Comparison of ENCODE assay signal across 12 cellular contexts in genomic region chr5:119385136-119386128, GRCh38. TPM values are rescaled to one million over a fixed set of nuclear protein-coding genes. Genes with fewer than 3 reads are reported as not detected.
DNase-seq lines count a peak whose midpoint lies in the region; ATAC-seq and FAIRE-seq lines count a peak whose summit lies in the region.
"Had no signal": no experiment of that assay in that cellular context is flagged by ENCODE, and none has a peak within 500 bp of the region (broad histone marks: within the 10 kb centered on the region; RNA-seq: fewer than 3 reads in every experiment).

No MANE protein-coding gene starts in this region.

- no peaks in the 10 kb centered on the region for H3K27me3 Mint-ChIP-seq in activated naive CD4-positive, alpha-beta T cell treated with anti-CD3 and anti-CD28 coated beads, Interleukin-2, amount 50 U/mL, for 24 hours
- no peaks in the 10 kb centered on the region for H3K27me3 Mint-ChIP-seq in activated naive CD8-positive, alpha-beta T cell treated with anti-CD3 and anti-CD28 coated beads for 36 hours

- peaks cover 16% of the 10 kb centered on the region for H3K4me1 ChIP-seq in stomach smooth muscle (ENCODE audit: control insufficient read depth, insufficient read depth, low read length)

- FAIRE-seq in HTR-8/SVneo (lab: Jason Lieb, UNC), result no peak
- FAIRE-seq: kidney had no signal

- H3K9me3 ChIP-seq in stomach smooth muscle (ENCODE audit: control insufficient read depth in 2 of 2, low read length in 2 of 2), result no peaks in the 10 kb centered on the region
- H3K9me3 ChIP-seq: thoracic aorta had no signal

- no peaks in the 10 kb centered on the region for H3K36me3 ChIP-seq in stomach smooth muscle (ENCODE audit: control insufficient read depth in 2 of 2, insufficient read depth in 2 of 2, low read length in 2 of 2)
- H3K36me3 ChIP-seq: thoracic aorta had no signal

- peaks cover 48% of the 10 kb centered on the region for H3K36me3 Mint-ChIP-seq in activated naive CD4-positive, alpha-beta T cell treated with anti-CD3 and anti-CD28 coated beads, Interleukin-2, amount 50 U/mL, for 24 hours
- H3K36me3 Mint-ChIP-seq in activated naive CD8-positive, alpha-beta T cell treated with anti-CD3 and anti-CD28 coated beads for 36 hours, result peaks cover 66% of the 10 kb centered on the region

- H3K27ac Mint-ChIP-seq in activated naive CD4-positive, alpha-beta T cell treated with anti-CD3 and anti-CD28 coated beads, Interleukin-2, amount 50 U/mL, for 24 hours, result peak overlapping the region; percentile 98
- H3K27ac Mint-ChIP-seq in activated naive CD8-positive, alpha-beta T cell treated with anti-CD3 and anti-CD28 coated beads for 36 hours, result peak overlapping the region; percentile 87

- H3K27ac ChIP-seq in stomach smooth muscle (ENCODE audit: low read length), result peak overlapping the region; percentile 43

- no peaks in the 10 kb centered on the region for H3K27me3 ChIP-seq in stomach smooth muscle (ENCODE audit: control insufficient read depth in 1 of 2, insufficient read depth in 2 of 2, low read length in 2 of 2)

- H3K4me3 Mint-ChIP-seq in activated naive CD4-positive, alpha-beta T cell treated with anti-CD3 and anti-CD28 coated beads, Interleukin-2, amount 50 U/mL, for 24 hours, result peak overlapping the region; percentile 63
- no peak overlapping the region for H3K4me3 Mint-ChIP-seq in activated naive CD8-positive, alpha-beta T cell treated with anti-CD3 and anti-CD28 coated beads for 36 hours

- no peak overlapping the region for H3K9ac ChIP-seq in stomach smooth muscle (ENCODE audit: low read length in 2 of 2)

- no peak for DNase-seq in activated naive CD4-positive, alpha-beta T cell (lab: John Stamatoyannopoulos, UW)
- no peak for DNase-seq in activated naive CD8-positive, alpha-beta T cell treated with anti-CD3 and anti-CD28 coated beads for 36 hours
- DNase-seq in HTR-8/SVneo (ENCODE audit: insufficient read length, low spot score) (no peak), NCI-H1092 (lab: John Stamatoyannopoulos, UW) (no peak)
- no peak for DNase-seq in effector CD4-positive, alpha-beta T cell
- DNase-seq: KBM-7, kidney had no signal

- H3K4me3 ChIP-seq in stomach smooth muscle (ENCODE audit: low read length in 2 of 2), result no peak overlapping the region
- H3K4me3 ChIP-seq: skin epidermis, thoracic aorta had no signal

- ATAC-seq in HG03064 (IDR thresholded peaks at IDR 0.05; ENCODE audit: low read depth, unreplicated experiment), result peak; percentile 49

- peaks cover 92% of the 10 kb centered on the region for H3K4me1 Mint-ChIP-seq in activated naive CD4-positive, alpha-beta T cell treated with anti-CD3 and anti-CD28 coated beads, Interleukin-2, amount 50 U/mL, for 24 hours
- H3K4me1 Mint-ChIP-seq in activated naive CD8-positive, alpha-beta T cell treated with anti-CD3 and anti-CD28 coated beads for 36 hours, result peaks cover 79% of the 10 kb centered on the region

- H3K9me3 Mint-ChIP-seq in activated naive CD4-positive, alpha-beta T cell treated with anti-CD3 and anti-CD28 coated beads, Interleukin-2, amount 50 U/mL, for 24 hours, result no peaks in the 10 kb centered on the region
- no peaks in the 10 kb centered on the region for H3K9me3 Mint-ChIP-seq in activated naive CD8-positive, alpha-beta T cell treated with anti-CD3 and anti-CD28 coated beads for 36 hours

RNA-seq across cellular contexts. Expression of gene TNFAIP8, which starts 29.6 kb away (rescaled TPM):
- total RNA-seq in activated naive CD8-positive, alpha-beta T cell treated with anti-CD3 and anti-CD28 coated beads for 36 hours, result 100 to 1,000 TPM; 176 to 178 TPM
